3 cellular contexts compared by ENCODE assay signal in the genomic region with DNA sequence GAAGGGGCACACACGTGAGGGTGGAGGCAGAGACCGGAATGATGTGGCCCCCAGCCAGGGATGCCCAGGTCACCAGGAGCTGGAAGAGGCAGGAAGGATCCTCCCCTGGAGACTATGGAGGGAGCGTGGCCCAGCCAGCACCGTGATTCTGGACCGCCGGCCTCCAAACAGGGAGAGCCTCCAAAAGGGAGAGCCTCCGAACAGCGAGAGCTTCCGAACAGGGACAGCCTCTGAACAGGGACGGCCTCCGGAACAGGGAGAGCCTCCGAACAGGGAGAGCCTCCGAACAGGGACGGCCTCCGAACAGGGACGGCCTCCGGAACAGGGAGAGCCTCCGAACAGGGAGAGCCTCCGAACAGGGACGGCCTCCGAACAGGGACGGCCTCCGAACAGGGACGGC. TPM values are rescaled to one million over a fixed set of nuclear protein-coding genes. Genes with fewer than 3 reads are reported as not detected.
"Had no signal": no experiment of that assay in that cellular context is flagged by ENCODE, and none has a peak within 500 bp of the region (broad histone marks: within the 10 kb centered on the region; RNA-seq: fewer than 3 reads in every experiment).

No MANE protein-coding gene starts in this region.

RNA-seq across cellular contexts. Expression of gene GALNT9, which starts 33.8 kb away (rescaled TPM):
- total RNA-seq: NCI-H460, RPMI7951, SK-MEL-5 had no signal
